In the genomic region with DNA sequence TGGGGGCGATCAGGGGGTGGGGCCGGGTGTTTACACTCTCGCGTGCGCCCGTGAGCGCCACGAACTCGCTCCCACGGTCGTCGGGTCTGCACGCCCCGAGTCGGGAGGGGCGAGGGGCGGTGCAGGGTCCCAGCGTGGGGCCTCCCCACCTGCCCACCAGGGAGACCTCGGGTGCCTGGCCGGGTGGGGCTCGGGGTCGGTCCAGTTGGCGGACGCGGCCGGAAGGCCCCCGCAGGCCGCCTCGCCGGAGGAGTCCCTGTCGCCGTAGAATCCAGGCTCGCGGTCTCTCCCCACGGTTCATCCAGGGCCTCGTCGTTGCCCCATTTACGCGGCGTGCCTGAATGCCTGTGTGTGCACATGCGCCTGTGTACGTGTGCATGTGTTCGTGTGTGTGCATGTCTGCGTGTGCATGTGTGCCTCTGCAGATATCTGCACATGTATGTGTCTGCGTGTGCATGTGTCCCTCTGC, we compare ENCODE assay signal across 8 cellular contexts. TPM values are rescaled to one million over a fixed set of nuclear protein-coding genes. Genes with fewer than 3 reads are reported as not detected.
DNase-seq lines count a peak whose midpoint lies in the region; ATAC-seq, FAIRE-seq and TF ChIP-seq lines count a peak whose summit lies in the region.

No MANE protein-coding gene starts in this region.

- DNase-seq in A549 (ENCODE audit: low read depth in 1 of 2, low spot score in 1 of 2) (no peak), RWPE1 (ENCODE audit: low spot score) (peak; percentile 24), foreskin fibroblast (no peak), activated gamma-delta T cell (lab: John Stamatoyannopoulos, UW) (no peak)
- no peak for DNase-seq in stimulated activated naive CD4-positive, alpha-beta T cell (lab: John Stamatoyannopoulos, UW)

- H3K27ac ChIP-seq in A549 (peak overlapping the region; percentile 33 to 74; a peak in 3 of 6 replicates), RWPE1 (peak overlapping the region; percentile 54), skin epidermis (peak overlapping the region in 14 of 21 experiments; percentile 1 to 65 (median 47))

- POLR2A ChIA-PET in A549 (lab: Yijun Ruan, JAX) = no interaction called here
- POLR2A ChIA-PET in RWPE1 (lab: Yijun Ruan, JAX; ENCODE audit: low non-redundant PET) = interaction anchor here (0.6 kb wide), 3 partner anchors 15 to 104 kb away, joined by 3 to 4 read pairs (median 3); no protein-coding TSS in a partner anchor

- H3K4me2 ChIP-seq in A549 = peak overlapping the region; percentile 85

- CTCF ChIA-PET in A549 (lab: Yijun Ruan, JAX) = interaction anchor here (1.2 kb wide), 1 partner anchor 31 kb away, joined by 5 read pairs; no protein-coding TSS in a partner anchor
- CTCF ChIA-PET in RWPE1 (lab: Yijun Ruan, JAX) = no interaction called here

- TF ChIP-seq EP300 in A549 (IDR thresholded peaks at IDR 0.05) = no peak

- H3K9me3 ChIP-seq in A549 = peaks cover 23% of the 10 kb centered on the region

- H3K4me1 ChIP-seq in A549 = peaks cover 26% of the 10 kb centered on the region

- FAIRE-seq in A549 (lab: Jason Lieb, UNC) = no peak

- 10% methylated on average over 29 of the region's 45 CpGs for WGBS in A549 (ENCODE audit: missing lambda C conversion rate)

- ATAC-seq in A549 (peak; percentile 41 to 61), GM21526 (IDR thresholded peaks at IDR 0.05; ENCODE audit: low FRiP score, unreplicated experiment) (peak; percentile 11), GM18867 (IDR thresholded peaks at IDR 0.05; ENCODE audit: unreplicated experiment) (no peak)

- H3K4me3 ChIP-seq in A549 (peak overlapping the region; percentile 60), foreskin fibroblast (ENCODE audit: low read depth in 1 of 2, low read length in 2 of 2) (peak overlapping the region; percentile 65 to 67), skin epidermis (peak overlapping the region; percentile 56 to 90 (median 81))

- 0 out of 2 replicates have a peak, but pooled peaks have one; percentile 22 for TF ChIP-seq POLR2A in A549 (IDR thresholded peaks at IDR 0.05; ENCODE audit: low read length)

- TF ChIP-seq RAD21 in A549 (conservative IDR thresholded peaks at IDR 0.05 in 1 of 2, IDR thresholded peaks at IDR 0.05 in 1 of 2) = no peak

- TF ChIP-seq CTCF in A549 (IDR thresholded peaks at IDR 0.05) = no peak
- no peak for TF ChIP-seq CTCF in RWPE1 (conservative IDR thresholded peaks at IDR 0.05; ENCODE audit: low read depth)
- TF ChIP-seq CTCF in foreskin fibroblast (IDR thresholded peaks at IDR 0.05; ENCODE audit: low read depth, low read length) = no peak

TF ChIP-seq in A549, 52 proteins besides CTCF, POLR2A, EP300 and RAD21 (continues in another document):
- TF ChIP-seq JUN (IDR thresholded peaks at IDR 0.05) (no peak), CBX2 (IDR thresholded peaks at IDR 0.05; ENCODE audit: borderline replicate concordance, low read depth) (no peak), CBX8 (IDR thresholded peaks at IDR 0.05) (no peak), NPAS2 (CRISPR knock-in tag; IDR thresholded peaks at IDR 0.05; ENCODE audit: borderline replicate concordance) (no peak), KDM1A (IDR thresholded peaks at IDR 0.05; ENCODE audit: low read depth) (peak; percentile 84), HDAC2 (IDR thresholded peaks at IDR 0.05) (no peak), POLR2AphosphoS2 (conservative IDR thresholded peaks at IDR 0.05; ENCODE audit: low read length) (no peak), HOXB13 (CRISPR knock-in tag; IDR thresholded peaks at IDR 0.05; ENCODE audit: low read depth) (no peak), ZSCAN20 (CRISPR knock-in tag; IDR thresholded peaks at IDR 0.05) (no peak), RNF2 (IDR thresholded peaks at IDR 0.05; ENCODE audit: borderline replicate concordance, low read depth) (no peak), EHMT2 (IDR thresholded peaks at IDR 0.05; ENCODE audit: low read depth) (no peak), MAZ (IDR thresholded peaks at IDR 0.05; ENCODE audit: borderline replicate concordance, low read depth, low read length) (no peak), PHF8 (IDR thresholded peaks at IDR 0.05; ENCODE audit: borderline replicate concordance, low read depth) (peak; percentile 60; the same call in 1 of the 2 replicates), ZC3H11A (IDR thresholded peaks at IDR 0.05) (no peak), NR3C1 (IDR thresholded peaks at IDR 0.05) (no peak), JUNB (IDR thresholded peaks at IDR 0.05) (no peak), KDM5A (IDR thresholded peaks at IDR 0.05) (no peak)
- TF ChIP-seq, protein P1, sequence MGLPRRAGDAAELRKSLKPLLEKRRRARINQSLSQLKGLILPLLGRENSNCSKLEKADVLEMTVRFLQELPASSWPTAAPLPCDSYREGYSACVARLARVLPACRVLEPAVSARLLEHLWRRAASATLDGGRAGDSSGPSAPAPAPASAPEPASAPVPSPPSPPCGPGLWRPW (IDR thresholded peaks at IDR 0.05) = no peak
- TF ChIP-seq, protein P2, sequence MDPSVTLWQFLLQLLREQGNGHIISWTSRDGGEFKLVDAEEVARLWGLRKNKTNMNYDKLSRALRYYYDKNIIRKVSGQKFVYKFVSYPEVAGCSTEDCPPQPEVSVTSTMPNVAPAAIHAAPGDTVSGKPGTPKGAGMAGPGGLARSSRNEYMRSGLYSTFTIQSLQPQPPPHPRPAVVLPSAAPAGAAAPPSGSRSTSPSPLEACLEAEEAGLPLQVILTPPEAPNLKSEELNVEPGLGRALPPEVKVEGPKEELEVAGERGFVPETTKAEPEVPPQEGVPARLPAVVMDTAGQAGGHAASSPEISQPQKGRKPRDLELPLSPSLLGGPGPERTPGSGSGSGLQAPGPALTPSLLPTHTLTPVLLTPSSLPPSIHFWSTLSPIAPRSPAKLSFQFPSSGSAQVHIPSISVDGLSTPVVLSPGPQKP (IDR thresholded peaks at IDR 0.05; ENCODE audit: low read depth, low read length) = no peak
- TF ChIP-seq, protein P3, sequence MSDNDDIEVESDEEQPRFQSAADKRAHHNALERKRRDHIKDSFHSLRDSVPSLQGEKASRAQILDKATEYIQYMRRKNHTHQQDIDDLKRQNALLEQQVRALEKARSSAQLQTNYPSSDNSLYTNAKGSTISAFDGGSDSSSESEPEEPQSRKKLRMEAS (IDR thresholded peaks at IDR 0.05) = peak; percentile 35; the same call in 1 of the 2 replicates
- TF ChIP-seq, protein P4, sequence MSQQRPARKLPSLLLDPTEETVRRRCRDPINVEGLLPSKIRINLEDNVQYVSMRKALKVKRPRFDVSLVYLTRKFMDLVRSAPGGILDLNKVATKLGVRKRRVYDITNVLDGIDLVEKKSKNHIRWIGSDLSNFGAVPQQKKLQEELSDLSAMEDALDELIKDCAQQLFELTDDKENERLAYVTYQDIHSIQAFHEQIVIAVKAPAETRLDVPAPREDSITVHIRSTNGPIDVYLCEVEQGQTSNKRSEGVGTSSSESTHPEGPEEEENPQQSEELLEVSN (IDR thresholded peaks at IDR 0.05; ENCODE audit: borderline replicate concordance, low read depth) = no peak
- TF ChIP-seq, protein P5, sequence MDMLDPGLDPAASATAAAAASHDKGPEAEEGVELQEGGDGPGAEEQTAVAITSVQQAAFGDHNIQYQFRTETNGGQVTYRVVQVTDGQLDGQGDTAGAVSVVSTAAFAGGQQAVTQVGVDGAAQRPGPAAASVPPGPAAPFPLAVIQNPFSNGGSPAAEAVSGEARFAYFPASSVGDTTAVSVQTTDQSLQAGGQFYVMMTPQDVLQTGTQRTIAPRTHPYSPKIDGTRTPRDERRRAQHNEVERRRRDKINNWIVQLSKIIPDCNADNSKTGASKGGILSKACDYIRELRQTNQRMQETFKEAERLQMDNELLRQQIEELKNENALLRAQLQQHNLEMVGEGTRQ (IDR thresholded peaks at IDR 0.05) = no peak

RNA-seq across cellular contexts. Expression of a gene that starts 0.5 kb away (rescaled TPM):
- polyA plus RNA-seq in A549 (2011; rRNA removed) (5.6 and 5.8 TPM in 2 replicates), A549 (2017; fragmentation: RNase III; extraction: RNeasy Plus Mini Kit Qiagen cat#74134 plus additional on column Dnase treatment) (6.1 to 9.9 TPM (median 9.4 TPM) in 3 replicates)
- polyA plus RNA-seq in A549 (2012; cell fraction: cytosol; rRNA removed) = 16.0 and 21.6 TPM in 2 replicates
- polyA plus RNA-seq in A549 (2012; cell fraction: nucleus; rRNA removed) = 20.0 and 20.9 TPM in 2 replicates
- polyA minus RNA-seq in A549 (2011; rRNA and poly(A)+ RNA removed) = 1.7 and 2.5 TPM in 2 replicates

RNA-seq across cellular contexts. Expression of a gene that starts 17.5 kb away (rescaled TPM):
- 41.1 and 41.7 TPM in 2 replicates for polyA plus RNA-seq in A549 (2011; rRNA removed)
- 56.0 and 57.0 TPM in 2 replicates for polyA plus RNA-seq in A549 (2012; cell fraction: cytosol; rRNA removed)
- polyA plus RNA-seq in A549 (2012; cell fraction: nucleus; rRNA removed) = 45.7 and 54.9 TPM in 2 replicates
- polyA plus RNA-seq in A549 (2017; fragmentation: RNase III; extraction: RNeasy Plus Mini Kit Qiagen cat#74134 plus additional on column Dnase treatment) = 60.2 to 62.8 TPM (median 62.4 TPM) in 3 replicates
- polyA minus RNA-seq in A549 (2011; rRNA and poly(A)+ RNA removed) = 24.6 and 24.9 TPM in 2 replicates

RNA-seq across cellular contexts. Expression of a gene that starts 36.4 kb away (rescaled TPM):
- polyA plus RNA-seq in A549 (2011; rRNA removed) (1.3 and 1.7 TPM in 2 replicates), A549 (2017; fragmentation: RNase III; extraction: RNeasy Plus Mini Kit Qiagen cat#74134 plus additional on column Dnase treatment) (7.7 to 13.2 TPM (median 11.9 TPM) in 3 replicates)
- polyA plus RNA-seq in A549 (2012; cell fraction: cytosol; rRNA removed) = 3.8 and 4.7 TPM in 2 replicates
- 6.9 and 7.5 TPM in 2 replicates for polyA plus RNA-seq in A549 (2012; cell fraction: nucleus; rRNA removed)
- 2.8 and 3.6 TPM in 2 replicates for polyA minus RNA-seq in A549 (2011; rRNA and poly(A)+ RNA removed)

RNA-seq across cellular contexts. Expression of a gene that starts 50.8 kb away (rescaled TPM):
- polyA plus RNA-seq in A549 (2011; rRNA removed) (124 and 138 TPM in 2 replicates), A549 (2017; fragmentation: RNase III; extraction: RNeasy Plus Mini Kit Qiagen cat#74134 plus additional on column Dnase treatment) (88.2 to 94.0 TPM (median 89.6 TPM) in 3 replicates)
- 98.5 and 120 TPM in 2 replicates for polyA plus RNA-seq in A549 (2012; cell fraction: cytosol; rRNA removed)
- polyA plus RNA-seq in A549 (2012; cell fraction: nucleus; rRNA removed) = 88.3 and 111 TPM in 2 replicates
- 69.5 and 82.7 TPM in 2 replicates for polyA minus RNA-seq in A549 (2011; rRNA and poly(A)+ RNA removed)

RNA-seq across cellular contexts. Expression of a gene that starts 52.9 kb away (rescaled TPM):
- polyA plus RNA-seq in A549 (2011; rRNA removed) = 33.5 and 44.7 TPM in 2 replicates
- polyA plus RNA-seq in A549 (2012; cell fraction: cytosol; rRNA removed) = 104 and 105 TPM in 2 replicates
- polyA plus RNA-seq in A549 (2012; cell fraction: nucleus; rRNA removed) = 337 and 389 TPM in 2 replicates
- 47.4 to 51.6 TPM (median 49.1 TPM) in 3 replicates for polyA plus RNA-seq in A549 (2017; fragmentation: RNase III; extraction: RNeasy Plus Mini Kit Qiagen cat#74134 plus additional on column Dnase treatment)
- polyA minus RNA-seq in A549 (2011; rRNA and poly(A)+ RNA removed) = 63.6 and 73.0 TPM in 2 replicates
